In genomic region chr19:46689358-46689757, GRCh38 we compare ENCODE assay signal across 32 cellular contexts. TPM values are rescaled to one million over a fixed set of nuclear protein-coding genes. Genes with fewer than 3 reads are reported as not detected.
"Had no signal": no experiment of that assay in that cellular context is flagged by ENCODE, and none has a peak within 500 bp of the region (broad histone marks: within the 10 kb centered on the region; RNA-seq: fewer than 3 reads in every experiment).

No MANE protein-coding gene starts in this region.

- H3K27me3 Mint-ChIP-seq: stimulated activated memory B cell treated with anti-CD40 and anti-IgM and Interleukin-4, amounts not matched to agents 10 μg/mL and 1 μg/mL and 100 μg/mL, for 72 hours; stimulated activated naive B cell treated with anti-CD40 and anti-IgM and Interleukin-4, amounts not matched to agents 10 μg/mL and 1 μg/mL and 100 μg/mL, for 72 hours; stimulated activated naive CD8-positive, alpha-beta T cell treated with anti-CD3 and anti-CD28 coated beads, Interleukin-15, amount 100 ng/mL, for 72 hours; stimulated activated naive CD8-positive, alpha-beta T cell treated with anti-CD3 and anti-CD28 coated beads, Interleukin-15, Interleukin-2, amounts not matched to agents 100 ng/mL and 50 ng/mL, for 24 hours; type B pancreatic cell had no signal

- ATAC-seq: stimulated activated effector memory CD8-positive, alpha-beta T cell treated with anti-CD3 and anti-CD28 coated beads, Interleukin-12 subunit alpha, Interleukin-12 subunit beta, amount 100 ng/mL, for 72 hours; stimulated activated memory B cell treated with anti-CD40 and anti-IgM and Interleukin-4, amounts not matched to agents 10 μg/mL and 1 μg/mL and 100 μg/mL, for 72 hours; stimulated activated naive B cell treated with anti-CD40 and anti-IgM and Interleukin-4, amounts not matched to agents 10 μg/mL and 1 μg/mL and 100 μg/mL, for 72 hours; stimulated activated naive CD8-positive, alpha-beta T cell treated with anti-CD3 and anti-CD28 coated beads, Interleukin-15, amount 100 ng/mL, for 72 hours; stimulated activated naive CD8-positive, alpha-beta T cell treated with anti-CD3 and anti-CD28 coated beads, Interleukin-15, Interleukin-2, amounts not matched to agents 100 U/mL and 50 U/mL, for 24 hours; upper lobe of right lung had no signal

- H3K27ac Mint-ChIP-seq: stimulated activated memory B cell treated with anti-CD40 and anti-IgM and Interleukin-4, amounts not matched to agents 10 μg/mL and 1 μg/mL and 100 μg/mL, for 72 hours; stimulated activated naive CD8-positive, alpha-beta T cell treated with anti-CD3 and anti-CD28 coated beads, Interleukin-15, Interleukin-2, amounts not matched to agents 100 ng/mL and 50 ng/mL, for 24 hours; type B pancreatic cell had no signal

- H3K4me1 Mint-ChIP-seq: stimulated activated effector memory CD8-positive, alpha-beta T cell treated with anti-CD3 and anti-CD28 coated beads, Interleukin-12 subunit alpha, Interleukin-12 subunit beta, amount 100 ng/mL, for 72 hours; stimulated activated naive CD8-positive, alpha-beta T cell treated with anti-CD3 and anti-CD28 coated beads, Interleukin-15, amount 100 ng/mL, for 72 hours had no signal

- DNase-seq: stimulated activated CD4-positive, alpha-beta T cell treated with anti-CD3 and anti-CD28 coated beads, Interleukin-2, amount 100 ng/mL, for 48 hours; stimulated activated CD4-positive, alpha-beta T cell treated with anti-CD3 and anti-CD28 coated beads, Interleukin-4, amount 100 ng/mL, for 1 hour; stimulated activated CD4-positive, alpha-beta T cell treated with anti-CD3 and anti-CD28 coated beads, Interleukin-4, amount 100 ng/mL, for 24 hours; stimulated activated CD4-positive, alpha-beta T cell treated with anti-CD3 and anti-CD28 coated beads, Interleukin-4, amount 100 ng/mL, for 4 hours; stimulated activated CD8-positive, alpha-beta memory T cell treated with anti-CD3 and anti-CD28 coated beads, Interleukin-4, amount 100 ng/mL, for 48 hours; stimulated activated naive B cell treated with anti-CD40 and anti-IgM and Interleukin-4, amounts not matched to agents 10 μg/mL and 1 μg/mL and 100 μg/mL, for 72 hours; stimulated activated naive CD4-positive, alpha-beta T cell; stimulated activated naive CD4-positive, alpha-beta T cell treated with Interleukin-2 at 50 U/mL for 16 hours; stimulated activated naive CD8-positive, alpha-beta T cell treated with anti-CD3 and anti-CD28 coated beads, Interleukin-15, amount 100 ng/mL, for 72 hours; stimulated activated naive CD8-positive, alpha-beta T cell treated with anti-CD3 and anti-CD28 coated beads, Interleukin-15, Interleukin-2, amounts not matched to agents 100 U/mL and 50 U/mL, for 24 hours; stomach; substantia nigra; testis; thyroid gland; tibial artery; transverse colon; trophoblast cell; upper lobe of right lung; uterus had no signal

- H3K4me3 Mint-ChIP-seq: stimulated activated effector memory CD8-positive, alpha-beta T cell treated with anti-CD3 and anti-CD28 coated beads, Interleukin-12 subunit alpha, Interleukin-12 subunit beta, amount 100 ng/mL, for 72 hours; stimulated activated memory B cell treated with anti-CD40 and anti-IgM and Interleukin-4, amounts not matched to agents 10 μg/mL and 1 μg/mL and 100 μg/mL, for 72 hours; stimulated activated naive B cell treated with anti-CD40 and anti-IgM and Interleukin-4, amounts not matched to agents 10 μg/mL and 1 μg/mL and 100 μg/mL, for 72 hours; stimulated activated naive CD8-positive, alpha-beta T cell treated with anti-CD3 and anti-CD28 coated beads, Interleukin-15, amount 100 ng/mL, for 72 hours; stimulated activated naive CD8-positive, alpha-beta T cell treated with anti-CD3 and anti-CD28 coated beads, Interleukin-15, Interleukin-2, amounts not matched to agents 100 ng/mL and 50 ng/mL, for 24 hours; type B pancreatic cell had no signal

- H3K9me3 Mint-ChIP-seq: stimulated activated effector memory CD8-positive, alpha-beta T cell treated with anti-CD3 and anti-CD28 coated beads, Interleukin-12 subunit alpha, Interleukin-12 subunit beta, amount 100 ng/mL, for 72 hours; stimulated activated memory B cell treated with anti-CD40 and anti-IgM and Interleukin-4, amounts not matched to agents 10 μg/mL and 1 μg/mL and 100 μg/mL, for 72 hours; stimulated activated naive B cell treated with anti-CD40 and anti-IgM and Interleukin-4, amounts not matched to agents 10 μg/mL and 1 μg/mL and 100 μg/mL, for 72 hours; stimulated activated naive CD8-positive, alpha-beta T cell treated with anti-CD3 and anti-CD28 coated beads, Interleukin-15, amount 100 ng/mL, for 72 hours; stimulated activated naive CD8-positive, alpha-beta T cell treated with anti-CD3 and anti-CD28 coated beads, Interleukin-15, Interleukin-2, amounts not matched to agents 100 ng/mL and 50 ng/mL, for 24 hours; type B pancreatic cell had no signal

- H3K9me3 ChIP-seq: stomach, suprapubic skin, testis, thoracic aorta, thyroid gland, tibial artery, tibial nerve, transverse colon, upper lobe of left lung, upper lobe of right lung, uterus, vagina had no signal

RNA-seq across cellular contexts. Expression of gene GNG8, which starts 53.4 kb away (rescaled TPM):
- total RNA-seq: stomach, subcutaneous adipose tissue, suprapubic skin, temporal lobe, testis, thoracic aorta, thyroid gland, tibial nerve, transverse colon, upper lobe of left lung, upper lobe of right lung, ureter, urinary bladder, uterus, vagina had no signal
